ENCODE assay signal across 11 cellular contexts in genomic region chr4:121597346-121597934, GRCh38.
DNase-seq lines count a peak whose midpoint lies in the region; ATAC-seq, FAIRE-seq and TF ChIP-seq lines count a peak whose summit lies in the region.
"Had no signal": no experiment of that assay in that cellular context is flagged by ENCODE, and none has a peak within 500 bp of the region (broad histone marks: within the 10 kb centered on the region; RNA-seq: fewer than 3 reads in every experiment).

No MANE protein-coding gene starts in this region.

- ATAC-seq in GM21367 (IDR thresholded peaks at IDR 0.05; ENCODE audit: unreplicated experiment) (peak; percentile 75), HG03439 (IDR thresholded peaks at IDR 0.05; ENCODE audit: unreplicated experiment) (peak; percentile 79), HG03196 (IDR thresholded peaks at IDR 0.05; ENCODE audit: unreplicated experiment) (no peak)
- ATAC-seq: body of pancreas had no signal

- H3K27ac ChIP-seq in epithelial cell of prostate = peak overlapping the region; percentile 2
- H3K27ac ChIP-seq: body of pancreas, neural progenitor cell had no signal

- DNase-seq in GM12892 (ENCODE audit: insufficient read length) (no peak), epithelial cell of prostate (ENCODE audit: low read depth, low spot score) (peak; percentile 60), SIG-M5 (lab: John Stamatoyannopoulos, UW) (no peak), Kasumi-1 (lab: John Stamatoyannopoulos, UW) (no peak)
- no peak for DNase-seq in activated CD8-positive, alpha-beta memory T cell treated with anti-CD3 and anti-CD28 coated beads, Interleukin-2, amount 50 U/mL, for 48 hours
- DNase-seq: body of pancreas had no signal

- FAIRE-seq in GM12892 (lab: Jason Lieb, UNC) = peak; percentile 38
- FAIRE-seq: G401.6 had no signal

- no peak for TF ChIP-seq POLR2A in GM12892 (IDR thresholded peaks at IDR 0.05; ENCODE audit: low read depth, low read length)
